ENCODE assay signal across 8 cellular contexts in genomic region chr6:170087946-170088348, GRCh38.
A peak's percentile ranks its signal among the peaks of the same experiment; 100 is the strongest.
DNase-seq lines count a peak whose midpoint lies in the region; ATAC-seq and TF ChIP-seq lines count a peak whose summit lies in the region.

No MANE protein-coding gene starts in this region.

- H3K4me3 ChIP-seq in thoracic aorta, result peak overlapping the region; percentile 42

- no peak for TF ChIP-seq CTCF in thoracic aorta (IDR thresholded peaks at IDR 0.05)

- no peaks in the 10 kb centered on the region for H3K36me3 ChIP-seq in thoracic aorta

- H3K4me1 Mint-ChIP-seq in memory B cell, result peaks cover 23% of the 10 kb centered on the region

- peak overlapping the region; percentile 90 for H3K27ac Mint-ChIP-seq in memory B cell

- H3K4me3 Mint-ChIP-seq in memory B cell, result peak overlapping the region; percentile 87

- no peaks in the 10 kb centered on the region for H3K27me3 Mint-ChIP-seq in memory B cell

- no peaks in the 10 kb centered on the region for H3K9me3 ChIP-seq in thoracic aorta

- peak; percentile 32 to 41 for DNase-seq in AML-193 (lab: John Stamatoyannopoulos, UW)
- peak; percentile 40 for DNase-seq in activated T-cell treated with anti-CD3 and anti-CD28 coated beads, Interleukin-2, amount 50 U/mL, for 1 hour
- peak; percentile 29 to 34 for DNase-seq in memory B cell (ENCODE audit: low spot score in 2 of 2)
- DNase-seq in thoracic aorta (ENCODE audit: low spot score), result no peak
- DNase-seq in NCI-H1092 treated with DMSO at 0.1 percent for 48 hours (lab: John Stamatoyannopoulos, UW), result no peak
- no peak for DNase-seq in NCI-H524 (lab: John Stamatoyannopoulos, UW)

- H3K36me3 Mint-ChIP-seq in memory B cell, result peaks cover 1% of the 10 kb centered on the region

- peaks cover 12% of the 10 kb centered on the region in 2 donors for H3K4me1 ChIP-seq in thoracic aorta (ENCODE audit: control insufficient read depth in 1 of 2, low read depth in 2 of 2)

- no peaks in the 10 kb centered on the region for H3K27me3 ChIP-seq in thoracic aorta (replicated peaks; ENCODE audit: insufficient read depth)

- H3K27ac ChIP-seq in thoracic aorta, result no peak overlapping the region

- H3K9me3 Mint-ChIP-seq in memory B cell, result no peaks in the 10 kb centered on the region

- ATAC-seq in GM19455 (IDR thresholded peaks at IDR 0.05; ENCODE audit: unreplicated experiment) (peak; percentile 57), HG03571 (IDR thresholded peaks at IDR 0.05; ENCODE audit: unreplicated experiment) (peak; percentile 71), memory B cell (ENCODE audit: low read depth) (peak; percentile 59), thoracic aorta (ENCODE audit: insufficient number of reproducible peaks, low FRiP score, low read depth) (no peak)

Comparison
In these comparisons a context has a peak if more than half of its experiments do, and no peak if none do; other contexts are left out.
1. DNase-seq: peak in AML-193 (2 of 2), activated T-cell treated with anti-CD3 and anti-CD28 coated beads, Interleukin-2, amount 50 U/mL, for 1 hour (single experiment) and memory B cell (2 of 2); none in thoracic aorta (single experiment), NCI-H1092 treated with DMSO at 0.1 percent for 48 hours (single experiment) and NCI-H524 (0 of 2).